In genomic region chr6:170160031-170160627, GRCh38 we compare ENCODE assay signal across 1 cellular context.
TF ChIP-seq lines count a peak whose summit lies in the region.

No MANE protein-coding gene starts in this region.

TF ChIP-seq in K562, 482 proteins besides CTCF, POLR2A, EP300 and RAD21 (continued from another document):
- TF ChIP-seq ZBTB40 (IDR thresholded peaks at IDR 0.05) (peak; percentile 68), ZBTB40 (CRISPR knock-in tag; IDR thresholded peaks at IDR 0.05) (no peak), SP1 (CRISPR knock-in tag; IDR thresholded peaks at IDR 0.05) (peak; percentile 80), BCOR (IDR thresholded peaks at IDR 0.05) (no peak), GABPA (tag; conservative IDR thresholded peaks at IDR 0.05; ENCODE audit: low read depth) (peak; percentile 80), ZNF583 (CRISPR knock-in tag; IDR thresholded peaks at IDR 0.05) (no peak), TRIM24 (IDR thresholded peaks at IDR 0.05) (no peak), FOXP4 (CRISPR knock-in tag; IDR thresholded peaks at IDR 0.05; ENCODE audit: borderline replicate concordance) (no peak), TCF15 (CRISPR knock-in tag; IDR thresholded peaks at IDR 0.05) (no peak), ELF1 (tag; IDR thresholded peaks at IDR 0.05) (peak; percentile 55), TAF15 (IDR thresholded peaks at IDR 0.05; ENCODE audit: low read depth, low read length) (no peak), ZBTB7A (IDR thresholded peaks at IDR 0.05; ENCODE audit: borderline replicate concordance, control insufficient read depth, low read depth, low read length) (no peak), ZNF77 (CRISPR knock-in tag; IDR thresholded peaks at IDR 0.05) (no peak), ZNF507 (tag; conservative IDR thresholded peaks at IDR 0.05) (no peak), CSDE1 (IDR thresholded peaks at IDR 0.05) (no peak)
- TF ChIP-seq, protein P1, sequence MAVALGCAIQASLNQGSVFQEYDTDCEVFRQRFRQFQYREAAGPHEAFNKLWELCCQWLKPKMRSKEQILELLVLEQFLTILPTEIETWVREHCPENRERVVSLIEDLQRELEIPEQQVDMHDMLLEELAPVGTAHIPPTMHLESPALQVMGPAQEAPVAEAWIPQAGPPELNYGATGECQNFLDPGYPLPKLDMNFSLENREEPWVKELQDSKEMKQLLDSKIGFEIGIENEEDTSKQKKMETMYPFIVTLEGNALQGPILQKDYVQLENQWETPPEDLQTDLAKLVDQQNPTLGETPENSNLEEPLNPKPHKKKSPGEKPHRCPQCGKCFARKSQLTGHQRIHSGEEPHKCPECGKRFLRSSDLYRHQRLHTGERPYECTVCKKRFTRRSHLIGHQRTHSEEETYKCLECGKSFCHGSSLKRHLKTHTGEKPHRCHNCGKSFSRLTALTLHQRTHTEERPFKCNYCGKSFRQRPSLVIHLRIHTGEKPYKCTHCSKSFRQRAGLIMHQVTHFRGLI (CRISPR knock-in tag; IDR thresholded peaks at IDR 0.05): no peak
- TF ChIP-seq, protein P2, sequence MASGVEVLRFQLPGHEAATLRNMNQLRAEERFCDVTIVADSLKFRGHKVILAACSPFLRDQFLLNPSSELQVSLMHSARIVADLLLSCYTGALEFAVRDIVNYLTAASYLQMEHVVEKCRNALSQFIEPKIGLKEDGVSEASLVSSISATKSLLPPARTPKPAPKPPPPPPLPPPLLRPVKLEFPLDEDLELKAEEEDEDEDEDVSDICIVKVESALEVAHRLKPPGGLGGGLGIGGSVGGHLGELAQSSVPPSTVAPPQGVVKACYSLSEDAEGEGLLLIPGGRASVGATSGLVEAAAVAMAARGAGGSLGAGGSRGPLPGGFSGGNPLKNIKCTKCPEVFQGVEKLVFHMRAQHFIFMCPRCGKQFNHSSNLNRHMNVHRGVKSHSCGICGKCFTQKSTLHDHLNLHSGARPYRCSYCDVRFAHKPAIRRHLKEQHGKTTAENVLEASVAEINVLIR (CRISPR knock-in tag; IDR thresholded peaks at IDR 0.05): no peak
- TF ChIP-seq, protein P3, sequence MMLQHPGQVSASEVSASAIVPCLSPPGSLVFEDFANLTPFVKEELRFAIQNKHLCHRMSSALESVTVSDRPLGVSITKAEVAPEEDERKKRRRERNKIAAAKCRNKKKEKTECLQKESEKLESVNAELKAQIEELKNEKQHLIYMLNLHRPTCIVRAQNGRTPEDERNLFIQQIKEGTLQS (IDR thresholded peaks at IDR 0.05): no peak
- TF ChIP-seq, protein P3 (CRISPR knock-in tag; conservative IDR thresholded peaks at IDR 0.05): no peak
